ENCODE assay signal across 8 cellular contexts in genomic region chr1:42680921-42681683, GRCh38. TPM values are rescaled to one million over a fixed set of nuclear protein-coding genes. Genes with fewer than 3 reads are reported as not detected.
DNase-seq lines count a peak whose midpoint lies in the region; ATAC-seq and TF ChIP-seq lines count a peak whose summit lies in the region.

No MANE protein-coding gene starts in this region.

- H2AFZ ChIP-seq in OCI-LY3 (ENCODE audit: low read depth, low read length), result no peak overlapping the region

- TF ChIP-seq EP300 in stomach (IDR thresholded peaks at IDR 0.05), result no peak

- TF ChIP-seq CTCF in cardiac muscle cell (IDR thresholded peaks at IDR 0.05; ENCODE audit: low read depth, low read length) (no peak), OCI-LY3 (IDR thresholded peaks at IDR 0.05; ENCODE audit: low read depth, low read length) (no peak), brain (conservative IDR thresholded peaks at IDR 0.05) (no peak), stomach (IDR thresholded peaks at IDR 0.05) (no peak), omental fat pad (IDR thresholded peaks at IDR 0.05) (no peak)

- H3K4me3 Mint-ChIP-seq in brain, result peak overlapping the region; percentile 88 to 98 (median 97)

- peaks cover 16% of the 10 kb centered on the region for H3K27me3 Mint-ChIP-seq in brain

- no peak for ATAC-seq in left ventricle myocardium superior
- no peak for ATAC-seq in omental fat pad (ENCODE audit: low FRiP score)

- H3K4me1 ChIP-seq in cardiac muscle cell (ENCODE audit: low read depth) (peaks cover 35% of the 10 kb centered on the region), OCI-LY3 (ENCODE audit: low read length) (peaks cover 30% of the 10 kb centered on the region), stomach (peaks cover 38 to 48% (median 46%) of the 10 kb centered on the region in 4 donors)

- peaks cover 61% of the 10 kb centered on the region for H3K4me1 Mint-ChIP-seq in brain

- DNase-seq in cardiac muscle cell (ENCODE audit: low read depth in 1 of 2, low spot score in 1 of 2), result peak; percentile 13 to 32
- no peak for DNase-seq in left ventricle myocardium superior
- peak; percentile 33 for DNase-seq in kidney tubule cell (ENCODE audit: low spot score)
- DNase-seq in stomach, result no peak
- DNase-seq in omental fat pad (ENCODE audit: low spot score), result no peak
- no peak for DNase-seq in mucosa of gallbladder (ENCODE audit: low spot score)

- intact Hi-C loops in left ventricle myocardium superior (cut with micrococcal nuclease) (no loop called here), stomach (cut with DNase I; ENCODE audit: low total_unique reads) (no loop called here)

- H3K79me2 ChIP-seq in OCI-LY3 (ENCODE audit: low read length), result peaks cover 60% of the 10 kb centered on the region

- H3K9me3 Mint-ChIP-seq in brain, result peaks cover 0 to 2% (median 0%) of the 10 kb centered on the region in 5 experiments

- peaks cover 31% of the 10 kb centered on the region for H4K20me1 ChIP-seq in OCI-LY3 (ENCODE audit: insufficient read depth, low read length)

- H3K9me3 ChIP-seq in cardiac muscle cell (ENCODE audit: low read depth), result no peaks in the 10 kb centered on the region
- no peaks in the 10 kb centered on the region for H3K9me3 ChIP-seq in OCI-LY3 (ENCODE audit: insufficient read depth, low read length)
- H3K9me3 ChIP-seq in stomach, result no peaks in the 10 kb centered on the region

- H3K27ac ChIP-seq in cardiac muscle cell, result peak overlapping the region; percentile 95
- H3K27ac ChIP-seq in OCI-LY3 (ENCODE audit: low read length), result peak overlapping the region; percentile 69
- peak overlapping the region in 4 of 5 donors; percentile 93 to 100 (median 96) for H3K27ac ChIP-seq in stomach

- peaks cover 27% of the 10 kb centered on the region for H3K36me3 Mint-ChIP-seq in brain

- peak overlapping the region; percentile 98 to 100 (median 99) for H3K27ac Mint-ChIP-seq in brain

- H3K27me3 ChIP-seq in cardiac muscle cell, result no peaks in the 10 kb centered on the region
- H3K27me3 ChIP-seq in OCI-LY3 (ENCODE audit: low read depth, low read length), result no peaks in the 10 kb centered on the region
- H3K27me3 ChIP-seq in stomach, result no peaks in the 10 kb centered on the region

- H3K36me3 ChIP-seq in cardiac muscle cell (no peaks in the 10 kb centered on the region), OCI-LY3 (replicated peaks; ENCODE audit: low read depth, low read length) (peaks cover 24% of the 10 kb centered on the region), stomach (peaks cover 0 to 25% (median 7%) of the 10 kb centered on the region in 4 donors)

- H3K4me3 ChIP-seq in cardiac muscle cell (peak overlapping the region; percentile 94), OCI-LY3 (ENCODE audit: low read length) (peak overlapping the region; percentile 94), stomach (peak overlapping the region; percentile 95 to 99 (median 96))

- H3K9ac ChIP-seq in OCI-LY3 (ENCODE audit: low read length), result peak overlapping the region; percentile 97

- 3 to 7% (median 5%) methylated on average over 18 of the region's 18 CpGs for WGBS in stomach, 5 donors

- H3K4me2 ChIP-seq in OCI-LY3 (ENCODE audit: low read length), result peak overlapping the region; percentile 92

- TF ChIP-seq POLR2A in stomach (IDR thresholded peaks at IDR 0.05), result no peak

RNA-seq across cellular contexts. Expression of gene YBX1, which starts 1.1 kb away (rescaled TPM):
- total RNA-seq in cardiac muscle cell (1,046 and 1,156 TPM in 2 replicates), left ventricle myocardium superior (896 TPM), stomach (100 to 1,000 TPM; 201 to 379 (median 337) TPM), omental fat pad (100 to 1,000 TPM; 509 to 860 (median 681) TPM), mucosa of gallbladder (408 TPM)
- polyA plus RNA-seq in cardiac muscle cell (327 and 358 TPM in 2 replicates), brain (ENCODE audit: insufficient read depth, low read depth, low replicate concordance) (973 TPM), stomach (100 to 1,000 TPM; 526 to 844 (median 718) TPM)

RNA-seq across cellular contexts. Expression of gene PPIH, which starts 22.9 kb away (rescaled TPM):
- total RNA-seq in cardiac muscle cell, result 41.7 and 59.0 TPM in 2 replicates
- polyA plus RNA-seq in cardiac muscle cell, result 43.7 and 54.6 TPM in 2 replicates
- total RNA-seq in left ventricle myocardium superior, result 20.3 TPM
- polyA plus RNA-seq in brain (ENCODE audit: insufficient read depth, low read depth, low replicate concordance), result 51.4 TPM
- total RNA-seq in stomach, result 10 to 100 TPM in 2 of 5 donors, 1 to 10 TPM in 2, not detected in 1; 5.2 to 70.1 (median 28.2) TPM
- polyA plus RNA-seq in stomach, result 10 to 100 TPM; 31.6 to 72.3 (median 47.8) TPM
- 10 to 100 TPM; 14.9 to 29.3 (median 20.8) TPM for total RNA-seq in omental fat pad
- total RNA-seq in mucosa of gallbladder, result 25.4 TPM

RNA-seq across cellular contexts. Expression of gene CLDN19, which starts 58.9 kb away (rescaled TPM):
- total RNA-seq in cardiac muscle cell, result 9.2 and 12.9 TPM in 2 replicates
- 4.3 and 5.6 TPM in 2 replicates for polyA plus RNA-seq in cardiac muscle cell
- not detected for total RNA-seq in left ventricle myocardium superior
- not detected for polyA plus RNA-seq in brain (ENCODE audit: insufficient read depth, low read depth, low replicate concordance)
- total RNA-seq in stomach, result under 1 TPM in 1 of 5 donors, not detected in 4; 0.37 TPM
- not detected for polyA plus RNA-seq in stomach
- total RNA-seq in omental fat pad, result not detected
- total RNA-seq in mucosa of gallbladder, result 0.06 TPM

Comparison
In these comparisons a context has a peak if more than half of its experiments do, and no peak if none do; other contexts are left out.
1. DNase-seq: peak in cardiac muscle cell (2 of 2) and kidney tubule cell (single experiment); none in left ventricle myocardium superior (single experiment), stomach (single experiment), omental fat pad (single experiment) and mucosa of gallbladder (single experiment).
2. Peak in every context shown above with its lines, with median percentiles within 50 percentile points of each other: H3K27ac ChIP-seq and H3K4me3 ChIP-seq.